ENCODE assay signal across 11 cellular contexts in genomic region chr10:95260909-95261552, GRCh38. TPM values are rescaled to one million over a fixed set of nuclear protein-coding genes. Genes with fewer than 3 reads are reported as not detected.
DNase-seq lines count a peak whose midpoint lies in the region; ATAC-seq, FAIRE-seq and TF ChIP-seq lines count a peak whose summit lies in the region.
"Had no signal": no experiment of that assay in that cellular context is flagged by ENCODE, and none has a peak within 500 bp of the region (broad histone marks: within the 10 kb centered on the region; RNA-seq: fewer than 3 reads in every experiment).

No MANE protein-coding gene starts in this region.

- peak in 1 of 2 experiments; percentile 52; a peak in 1 of 4 replicates for TF ChIP-seq EP300 in SK-N-SH (IDR thresholded peaks at IDR 0.05; ENCODE audit: borderline replicate concordance in 1 of 2, low read depth in 1 of 2, low read length in 1 of 2)

- WGBS in SK-N-SH (ENCODE audit: low lambda C conversion rate), result 48% methylated on average over 4 of the region's 4 CpGs
- WGBS in psoas muscle, 3 donors, result 51 to 61% (median 52%) methylated on average over 4 of the region's 4 CpGs

- H3K4me2 ChIP-seq in SK-N-SH, result peak overlapping the region; percentile 78

- H3K9me2 ChIP-seq in SK-N-SH, result no peaks in the 10 kb centered on the region

- TF ChIP-seq CTCF in SK-N-SH (IDR thresholded peaks at IDR 0.05), result no peak
- no peak for TF ChIP-seq CTCF in foreskin keratinocyte (conservative IDR thresholded peaks at IDR 0.05)
- TF ChIP-seq CTCF in psoas muscle (IDR thresholded peaks at IDR 0.05), result no peak
- no peak for TF ChIP-seq CTCF in kidney (IDR thresholded peaks at IDR 0.05; ENCODE audit: borderline replicate concordance, extremely low read depth, insufficient read depth)

- intact Hi-C loops in psoas muscle (cut with DNase I) (no loop called here), kidney (cut with DNase I) (no loop called here)

- H3K4me1 ChIP-seq in SK-N-SH (ENCODE audit: control insufficient read depth in 1 of 2, insufficient read depth in 2 of 2, low read depth in 1 of 2, low read length in 1 of 2) (peaks cover 0 to 24% of the 10 kb centered on the region in 2 experiments; a peak in 3 of 4 replicates), foreskin keratinocyte (peaks cover 40% of the 10 kb centered on the region), psoas muscle (peaks cover 16% of the 10 kb centered on the region), kidney (ENCODE audit: control insufficient read depth in 1 of 2, insufficient read depth in 1 of 2, low read depth in 1 of 2, low read length in 2 of 2) (no peaks in the 10 kb centered on the region)

- peak; percentile 12 for ATAC-seq in foreskin keratinocyte
- ATAC-seq in psoas muscle, result peak in 1 of 4 donors; percentile 13
- ATAC-seq in HG03280 (IDR thresholded peaks at IDR 0.05; ENCODE audit: unreplicated experiment), result no peak

- no peaks in the 10 kb centered on the region for H4K20me1 ChIP-seq in SK-N-SH (ENCODE audit: insufficient read depth)

- TF ChIP-seq RAD21 in SK-N-SH (IDR thresholded peaks at IDR 0.05; ENCODE audit: low read length), result no peak

- H3K27ac ChIP-seq in SK-N-SH (ENCODE audit: low read depth in 2 of 2, low read length in 1 of 2) (peak overlapping the region; percentile 41 to 98; a peak in 3 of 4 replicates), foreskin keratinocyte (peak overlapping the region; percentile 87), psoas muscle (peak overlapping the region; percentile 60), kidney (ENCODE audit: low read depth in 2 of 2, low read length in 2 of 2) (peak overlapping the region in 1 of 2 donors; percentile 41)
- H3K27ac ChIP-seq: ovary had no signal

- peaks cover 4% of the 10 kb centered on the region; the same call in 1 of the 2 replicates for H3K9me3 ChIP-seq in SK-N-SH
- peaks cover 5% of the 10 kb centered on the region for H3K9me3 ChIP-seq in psoas muscle
- peaks cover 0 to 2% of the 10 kb centered on the region in 2 donors for H3K9me3 ChIP-seq in kidney (ENCODE audit: control insufficient read depth in 1 of 2, low read length in 2 of 2)
- H3K9me3 ChIP-seq: ovary had no signal

- H3F3A ChIP-seq in SK-N-SH (replicated peaks; ENCODE audit: insufficient read depth), result peaks cover 9% of the 10 kb centered on the region

- H3K9ac ChIP-seq in SK-N-SH (peak overlapping the region; percentile 90), kidney (ENCODE audit: low read length in 2 of 2) (no peak overlapping the region)

- H3K79me2 ChIP-seq in SK-N-SH (ENCODE audit: insufficient read depth), result peaks cover 6% of the 10 kb centered on the region; the same call in 1 of the 2 replicates

- H3K4me3 ChIP-seq in SK-N-SH (ENCODE audit: low read depth in 2 of 2, low read length in 1 of 2) (peak overlapping the region in 1 of 2 experiments; percentile 42; a peak in 1 of 4 replicates), psoas muscle (no peak overlapping the region), kidney (ENCODE audit: low read length in 2 of 2) (no peak overlapping the region)
- H3K4me3 ChIP-seq: ovary had no signal

- peak; percentile 44 for DNase-seq in GM04504 (ENCODE audit: low read depth)
- DNase-seq in SK-N-SH, result no peak
- DNase-seq in foreskin keratinocyte, result peak; percentile 65 to 79
- no peak for DNase-seq in psoas muscle
- DNase-seq in kidney, result no peak
- DNase-seq in COLO668 (lab: John Stamatoyannopoulos, UW; ENCODE audit: unreplicated experiment), result no peak
- DNase-seq in NCI-H446 (lab: John Stamatoyannopoulos, UW), result no peak
- DNase-seq: NCI-H1105 treated with DMSO at 0.1 percent for 48 hours; ovary; stimulated activated CD8-positive, alpha-beta memory T cell treated with anti-CD3 and anti-CD28 coated beads, Interleukin-4, amount 100 ng/mL, for 48 hours had no signal

- CTCF ChIA-PET in SK-N-SH (lab: Yijun Ruan, JAX), result interaction anchor here (1.7 to 3.2 kb wide), 3 partner anchors 15 to 102 kb away, joined by 5 to 15 read pairs (median 7); no protein-coding TSS in a partner anchor

- no peak for FAIRE-seq in kidney (lab: Jason Lieb, UNC)

- peaks cover 0 to 51% of the 10 kb centered on the region in 2 experiments for H3K36me3 ChIP-seq in SK-N-SH (replicated peaks in 1 of 2; ENCODE audit: control insufficient read depth in 1 of 2, insufficient read depth in 2 of 2, low read length in 1 of 2)
- H3K36me3 ChIP-seq in psoas muscle (ENCODE audit: insufficient read depth in 1 of 2, low read depth in 1 of 2), result peaks cover 0 to 70% of the 10 kb centered on the region in 2 donors
- H3K36me3 ChIP-seq in kidney (ENCODE audit: control insufficient read depth in 1 of 2, insufficient read depth in 2 of 2, low read length in 2 of 2), result peaks cover 3 to 4% of the 10 kb centered on the region in 2 donors
- H3K36me3 ChIP-seq: ovary had no signal

- no peaks in the 10 kb centered on the region for H3K27me3 ChIP-seq in SK-N-SH (ENCODE audit: insufficient read depth)
- no peaks in the 10 kb centered on the region for H3K27me3 ChIP-seq in foreskin keratinocyte
- H3K27me3 ChIP-seq in psoas muscle (ENCODE audit: insufficient read depth in 3 of 3, low read length in 2 of 3), result no peaks in the 10 kb centered on the region
- H3K27me3 ChIP-seq: ovary had no signal

- POLR2A ChIA-PET in SK-N-SH (lab: Yijun Ruan, JAX), result no interaction called here

- H2AFZ ChIP-seq in SK-N-SH (ENCODE audit: low read depth), result no peak overlapping the region

TF ChIP-seq in SK-N-SH, 30 proteins besides CTCF, POLR2A, EP300 and RAD21:
- TF ChIP-seq FOSL2 (IDR thresholded peaks at IDR 0.05; ENCODE audit: borderline replicate concordance, low read depth) (peak; percentile 48; the same call in 1 of the 2 replicates), PBX3 (IDR thresholded peaks at IDR 0.05) (no peak), MEF2A (IDR thresholded peaks at IDR 0.05; ENCODE audit: borderline replicate concordance, low read depth) (peak; percentile 27; the same call in 1 of the 2 replicates), TCF12 (IDR thresholded peaks at IDR 0.05) (0 out of 2 replicates have a peak, but pooled peaks have one; percentile 14)

RNA-seq across cellular contexts. Expression of gene PDLIM1, which starts 29.8 kb away (rescaled TPM):
- polyA plus RNA-seq in SK-N-SH (2012; rRNA removed), result 74.4 and 97.2 TPM in 2 replicates
- 89.3 and 96.8 TPM in 2 replicates for polyA plus RNA-seq in SK-N-SH (2012; cell fraction: cytosol; rRNA removed)
- 68.2 and 70.4 TPM in 2 replicates for polyA plus RNA-seq in SK-N-SH (2012; cell fraction: nucleus; rRNA removed)
- total RNA-seq in foreskin keratinocyte, result 256 and 304 TPM in 2 replicates
- polyA plus RNA-seq in foreskin keratinocyte, result 366 and 431 TPM in 2 replicates
- 100 to 1,000 TPM; 267 to 504 (median 329) TPM for total RNA-seq in psoas muscle
- polyA plus RNA-seq in psoas muscle, result 100 to 1,000 TPM in 2 of 3 donors, 10 to 100 TPM in 1; 97.3 to 493 (median 311) TPM
- 148 TPM for total RNA-seq in kidney
- polyA plus RNA-seq in kidney (ENCODE audit: insufficient read depth, low read depth, low replicate concordance), result 72.9 TPM

Comparison
In these comparisons a context has a peak if more than half of its experiments do, and no peak if none do; other contexts are left out.
1. DNase-seq: peak in GM04504 (single experiment) and foreskin keratinocyte (2 of 2); none in SK-N-SH (single experiment), psoas muscle (0 of 2), kidney (single experiment), COLO668 (single experiment) and NCI-H446 (0 of 2).